Comparison of ENCODE assay signal across 25 cellular contexts in the genomic region with DNA sequence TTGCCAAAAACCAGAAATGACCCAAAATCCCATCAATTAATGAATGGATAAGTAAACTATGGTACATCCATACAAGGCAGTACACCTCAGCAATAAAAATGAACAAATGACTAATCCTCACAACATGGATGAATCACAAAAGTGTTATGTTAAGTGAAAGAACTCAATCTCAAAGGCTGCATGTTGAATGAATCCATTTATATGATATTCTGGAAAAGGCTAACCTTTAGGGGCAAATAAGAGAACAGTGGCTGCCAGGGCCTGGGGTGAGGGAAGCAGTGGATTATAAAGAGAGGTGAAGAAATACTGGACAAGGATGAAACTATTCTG. TPM values are rescaled to one million over a fixed set of nuclear protein-coding genes. Genes with fewer than 3 reads are reported as not detected.
A peak's percentile ranks its signal among the peaks of the same experiment; 100 is the strongest.
DNase-seq lines count a peak whose midpoint lies in the region; ATAC-seq, FAIRE-seq and TF ChIP-seq lines count a peak whose summit lies in the region.
"Had no signal": no experiment of that assay in that cellular context is flagged by ENCODE, and none has a peak within 500 bp of the region (broad histone marks: within the 10 kb centered on the region; RNA-seq: fewer than 3 reads in every experiment).

No MANE protein-coding gene starts in this region.

- H3K4me2 ChIP-seq in astrocyte (ENCODE audit: low read length), result no peak overlapping the region
- no peak overlapping the region for H3K4me2 ChIP-seq in keratinocyte (ENCODE audit: control insufficient read depth, extremely low read depth, insufficient read depth, low read depth, low read length)
- H3K4me2 ChIP-seq: GM23338, KMS-11 had no signal

- H3K9me3 Mint-ChIP-seq in astrocyte (ENCODE audit: unreplicated experiment), result peaks cover 16% of the 10 kb centered on the region
- H3K9me3 Mint-ChIP-seq: activated T-helper 17 cell treated with anti-CD3 and anti-CD28 coated beads, Interleukin-2, amount 50 U/mL, for 72 hours had no signal

- TF ChIP-seq POLR2A in uterus (IDR thresholded peaks at IDR 0.05) (no peak), ovary (IDR thresholded peaks at IDR 0.05) (no peak)

- H3K9me3 ChIP-seq in astrocyte (ENCODE audit: insufficient read depth, low read depth, low read length) (peaks cover 3% of the 10 kb centered on the region), keratinocyte (ENCODE audit: control insufficient read depth, low read depth, low read length) (no peaks in the 10 kb centered on the region), uterus (no peaks in the 10 kb centered on the region), ovary (no peaks in the 10 kb centered on the region)

- peaks cover 9% of the 10 kb centered on the region for H3K4me1 Mint-ChIP-seq in astrocyte (ENCODE audit: low read depth, unreplicated experiment)
- H3K4me1 Mint-ChIP-seq: memory B cell had no signal

- H4K20me1 ChIP-seq in astrocyte (ENCODE audit: insufficient read depth, low read length), result no peaks in the 10 kb centered on the region
- no peaks in the 10 kb centered on the region for H4K20me1 ChIP-seq in keratinocyte (ENCODE audit: control insufficient read depth, extremely low read depth, insufficient read depth, low read length)

- dilution Hi-C loops in keratinocyte (cut with MboI; ENCODE audit: extremely low pct_ligation_motif_present, low sequenced_read_pairs), result no loop called here

- H3K79me2 ChIP-seq in astrocyte (ENCODE audit: insufficient read depth, low read length), result no peaks in the 10 kb centered on the region
- H3K79me2 ChIP-seq in keratinocyte (ENCODE audit: control insufficient read depth, insufficient read depth, low read length), result no peaks in the 10 kb centered on the region

- DNase-seq in COLO829 (ENCODE audit: low spot score), result peak; percentile 51
- DNase-seq in LoVo (ENCODE audit: low spot score), result peak; percentile 32
- DNase-seq in astrocyte (ENCODE audit: low read depth), result peak; percentile 21
- DNase-seq in keratinocyte (ENCODE audit: low read depth, low spot score), result peak; percentile 9
- DNase-seq in uterus, result no peak
- no peak for DNase-seq in GM03348 (ENCODE audit: low spot score)
- no peak for DNase-seq in ovary
- DNase-seq: activated CD4-positive, alpha-beta T cell treated with anti-CD3 and anti-CD28 coated beads for 48 hours; cortex of kidney; hippocampal formation; kidney; NCI-H1092; NCI-H2081; NCI-H446 treated with DMSO at 0.1 percent for 48 hours; nucleus accumbens; T-helper 1 cell; upper lobe of right lung had no signal

- H3K9ac ChIP-seq in astrocyte (ENCODE audit: low read length), result no peak overlapping the region
- H3K9ac ChIP-seq in keratinocyte (ENCODE audit: control insufficient read depth, extremely low read depth, insufficient read depth, low read length), result no peak overlapping the region
- H3K9ac ChIP-seq: KMS-11 had no signal

- H3K27me3 ChIP-seq in astrocyte (ENCODE audit: insufficient read depth, low read length) (no peaks in the 10 kb centered on the region), keratinocyte (ENCODE audit: control insufficient read depth, extremely low read depth, insufficient read depth, low read length) (no peaks in the 10 kb centered on the region), uterus (no peaks in the 10 kb centered on the region), ovary (no peaks in the 10 kb centered on the region)
- H3K27me3 ChIP-seq: upper lobe of right lung had no signal

- H3K27ac Mint-ChIP-seq in astrocyte (ENCODE audit: unreplicated experiment), result no peak overlapping the region
- H3K27ac Mint-ChIP-seq: activated T-helper 17 cell treated with anti-CD3 and anti-CD28 coated beads, Interleukin-2, amount 50 U/mL, for 72 hours; GM23338; memory B cell had no signal

- H3K4me3 ChIP-seq in astrocyte (ENCODE audit: insufficient read depth, low read depth, low read length) (no peak overlapping the region), keratinocyte (ENCODE audit: control insufficient read depth in 2 of 3, extremely low read depth in 1 of 3, insufficient read depth in 2 of 3, low read depth in 1 of 3, low read length in 3 of 3) (no peak overlapping the region), uterus (no peak overlapping the region), ovary (no peak overlapping the region)
- H3K4me3 ChIP-seq: GM23338, upper lobe of right lung had no signal

- no peak for ATAC-seq in HG02759 (IDR thresholded peaks at IDR 0.05; ENCODE audit: unreplicated experiment)
- ATAC-seq: activated T-helper 17 cell treated with anti-CD3 and anti-CD28 coated beads, Interleukin-2, amount 50 U/mL, for 72 hours; upper lobe of right lung had no signal

- FAIRE-seq in astrocyte (lab: Jason Lieb, UNC), result no peak
- peak; percentile 49 for FAIRE-seq in keratinocyte (lab: Jason Lieb, UNC)
- FAIRE-seq: endometrium, HTR-8/SVneo, kidney had no signal

- intact Hi-C loops in uterus (cut with DNase I; ENCODE audit: low total_unique reads), result no loop called here
- intact Hi-C loops in ovary (cut with DNase I), result no loop called here

- H3K4me3 Mint-ChIP-seq in astrocyte (ENCODE audit: unreplicated experiment), result no peak overlapping the region
- H3K4me3 Mint-ChIP-seq: activated T-helper 17 cell treated with anti-CD3 and anti-CD28 coated beads, Interleukin-2, amount 50 U/mL, for 72 hours; CD4-positive, CD25-positive, alpha-beta regulatory T cell; GM23338; memory B cell had no signal

- H3K27me3 Mint-ChIP-seq in astrocyte (ENCODE audit: low read depth, unreplicated experiment), result peaks cover 3% of the 10 kb centered on the region

- H3K36me3 ChIP-seq in astrocyte (ENCODE audit: insufficient read depth, low read length) (no peaks in the 10 kb centered on the region), keratinocyte (ENCODE audit: control insufficient read depth in 2 of 2, extremely low read depth in 1 of 2, insufficient read depth in 2 of 2, low read length in 2 of 2) (no peaks in the 10 kb centered on the region), uterus (no peaks in the 10 kb centered on the region), ovary (no peaks in the 10 kb centered on the region)
- H3K36me3 ChIP-seq: upper lobe of right lung had no signal

- peaks cover 18% of the 10 kb centered on the region for H3K4me1 ChIP-seq in astrocyte (ENCODE audit: insufficient read depth, low read length)
- peaks cover 31% of the 10 kb centered on the region for H3K4me1 ChIP-seq in keratinocyte (ENCODE audit: control insufficient read depth, extremely low read depth, insufficient read depth, low read length)
- H3K4me1 ChIP-seq in uterus, result no peaks in the 10 kb centered on the region
- no peaks in the 10 kb centered on the region for H3K4me1 ChIP-seq in ovary (ENCODE audit: insufficient read depth)
- H3K4me1 ChIP-seq: upper lobe of right lung had no signal

- H3K9me1 ChIP-seq in keratinocyte (ENCODE audit: control insufficient read depth, extremely low read depth, insufficient read depth, low read length), result no peaks in the 10 kb centered on the region

- TF ChIP-seq EP300 in ovary (IDR thresholded peaks at IDR 0.05), result no peak

- TF ChIP-seq CTCF in astrocyte (IDR thresholded peaks at IDR 0.05; ENCODE audit: insufficient read depth, low read depth, low read length), result no peak
- TF ChIP-seq CTCF in keratinocyte (optimal IDR thresholded peaks at IDR 0.05 in 1 of 3, IDR thresholded peaks at IDR 0.05 in 1 of 3, conservative IDR thresholded peaks at IDR 0.05 in 1 of 3; ENCODE audit: extremely low read depth in 1 of 3, insufficient read depth in 2 of 3, low read length in 3 of 3), result no peak
- no peak for TF ChIP-seq CTCF in uterus (IDR thresholded peaks at IDR 0.05)
- TF ChIP-seq CTCF in ovary (IDR thresholded peaks at IDR 0.05), result no peak

- H2AFZ ChIP-seq in astrocyte (ENCODE audit: low read depth, low read length), result no peak overlapping the region
- H2AFZ ChIP-seq in keratinocyte (ENCODE audit: control insufficient read depth, low read length), result no peak overlapping the region
- H2AFZ ChIP-seq: GM23338 had no signal

- H3K27ac ChIP-seq in astrocyte (ENCODE audit: low read depth, low read length), result no peak overlapping the region
- peak overlapping the region; percentile 42 for H3K27ac ChIP-seq in keratinocyte (ENCODE audit: control insufficient read depth, insufficient read depth, low read length)
- no peak overlapping the region for H3K27ac ChIP-seq in uterus
- no peak overlapping the region for H3K27ac ChIP-seq in ovary
- H3K27ac ChIP-seq: KMS-11, upper lobe of right lung had no signal

- no peaks in the 10 kb centered on the region for H3K36me3 Mint-ChIP-seq in astrocyte (ENCODE audit: low read depth, unreplicated experiment)
- H3K36me3 Mint-ChIP-seq: CD4-positive, CD25-positive, alpha-beta regulatory T cell had no signal

RNA-seq across cellular contexts. Expression of gene MSI2, which starts 46.1 kb away (rescaled TPM):
- 53.7 and 67.9 TPM in 2 replicates for total RNA-seq in astrocyte
- polyA plus RNA-seq in keratinocyte, result 16.7 to 25.0 TPM (median 22.3 TPM) in 3 replicates
- 46.5 TPM for polyA plus RNA-seq in keratinocyte (2011; ENCODE audit: low read depth)
- polyA plus RNA-seq in keratinocyte (2011; cell fraction: cytosol; rRNA removed), result 20.0 and 20.1 TPM in 2 replicates
- polyA plus RNA-seq in keratinocyte (2011; cell fraction: nucleus; rRNA removed), result 28.1 and 29.8 TPM in 2 replicates
- polyA plus RNA-seq in keratinocyte (2012; ENCODE audit: low replicate concordance), result 8.6 and 20.8 TPM in 2 replicates
- polyA minus RNA-seq in keratinocyte, result 40.1 to 47.9 TPM (median 44.0 TPM) in 3 replicates
- polyA minus RNA-seq in keratinocyte (2011; cell fraction: cytosol; rRNA and poly(A)+ RNA removed), result 18.0 TPM
- 25.6 and 50.9 TPM in 2 replicates for polyA minus RNA-seq in keratinocyte (2011; cell fraction: nucleus; rRNA and poly(A)+ RNA removed)
- 10 to 100 TPM; 13.2 to 60.8 (median 44.5) TPM for total RNA-seq in uterus
- 100 to 1,000 TPM; 110 to 199 (median 149) TPM for total RNA-seq in ovary
- polyA plus RNA-seq in ovary, result 100 to 1,000 TPM in 1 of 2 donors, 10 to 100 TPM in 1; 43.1 to 105 TPM

Comparison
In these comparisons a context has a peak if more than half of its experiments do, and no peak if none do; other contexts are left out.
1. DNase-seq: peak in COLO829 (single experiment), LoVo (single experiment), astrocyte (single experiment) and keratinocyte (single experiment); none in uterus (0 of 2), GM03348 (single experiment) and ovary (0 of 5).